Comparison of ENCODE assay signal across 7 cellular contexts in the genomic region with DNA sequence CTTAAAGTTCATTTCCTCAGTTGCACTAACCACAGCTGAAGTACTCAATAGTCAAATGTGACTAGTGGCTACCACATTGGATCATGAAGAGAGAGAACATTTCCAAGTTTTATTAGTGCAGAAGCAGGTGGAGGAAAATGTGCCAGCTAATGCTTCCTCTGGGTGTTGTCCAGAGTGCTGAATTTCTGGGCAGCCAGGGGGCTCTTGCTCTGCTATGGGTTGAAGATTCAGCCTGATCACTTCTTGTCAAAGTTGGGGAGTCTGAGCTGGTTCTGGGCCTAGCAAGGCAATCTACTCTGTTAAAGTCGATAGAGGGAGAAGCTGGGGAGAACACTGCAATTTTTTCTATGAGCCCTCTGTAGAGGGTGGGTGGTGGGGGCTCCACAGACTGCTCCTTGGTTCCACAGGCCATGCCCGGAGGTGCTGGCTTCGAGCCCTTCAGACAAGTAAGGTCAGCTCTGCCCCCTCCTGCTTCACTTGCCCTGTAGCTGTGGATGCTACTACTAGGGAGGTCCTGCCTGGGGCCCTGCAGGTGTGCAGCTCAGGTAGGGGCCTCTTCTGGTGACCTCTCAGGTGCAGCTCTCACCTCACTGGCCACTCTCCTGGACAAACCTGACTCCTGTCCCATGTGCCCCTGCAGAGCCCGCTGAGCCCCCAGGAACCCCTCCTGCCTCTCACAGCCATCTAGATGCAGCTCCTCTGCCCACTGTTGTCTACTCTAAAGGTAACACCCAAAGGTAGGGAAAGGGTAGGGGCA. TPM values are rescaled to one million over a fixed set of nuclear protein-coding genes. Genes with fewer than 3 reads are reported as not detected.
DNase-seq lines count a peak whose midpoint lies in the region; ATAC-seq and TF ChIP-seq lines count a peak whose summit lies in the region.
"Had no signal": no experiment of that assay in that cellular context is flagged by ENCODE, and none has a peak within 500 bp of the region (broad histone marks: within the 10 kb centered on the region; RNA-seq: fewer than 3 reads in every experiment).

No MANE protein-coding gene starts in this region.

- CTCF ChIA-PET in PC-9 (lab: Charles Lee): interaction anchor here (0.6 to 1.5 kb wide), 5 partner anchors 13 to 167 kb away, joined by 3 to 7 read pairs (median 4); no protein-coding TSS in a partner anchor

- no peak for TF ChIP-seq CTCF in PC-9 (conservative IDR thresholded peaks at IDR 0.05)
- no peak for TF ChIP-seq CTCF in liver (IDR thresholded peaks at IDR 0.05; ENCODE audit: low read depth, low read length, missing input control)

- BruUV-seq in PC-9 (replicated peaks; lab: Mats Ljungman, UMichigan): no TSS peak

- POLR2A ChIA-PET in PC-9 (lab: Charles Lee; ENCODE audit: unreplicated experiment): interaction anchor here (0.5 to 0.6 kb wide), 5 partner anchors 59 to 234 kb away, joined by 3 to 18 read pairs (median 3); no protein-coding TSS in a partner anchor

- H3K36me3 ChIP-seq in PC-9 (ENCODE audit: low read depth): peaks cover 32% of the 10 kb centered on the region
- H3K36me3 ChIP-seq in liver (ENCODE audit: control insufficient read depth in 4 of 4, insufficient read depth in 3 of 4, low read depth in 1 of 4, low read length in 3 of 4): peaks cover 5 to 30% (median 20%) of the 10 kb centered on the region in 4 donors

- H4K20me1 ChIP-seq in PC-9 (ENCODE audit: insufficient read depth): peaks cover 20% of the 10 kb centered on the region

- peaks cover 6% of the 10 kb centered on the region; the same call in 1 of the 2 replicates for H3K79me2 ChIP-seq in PC-9 (ENCODE audit: low read depth)

- ATAC-seq in HG02840 (IDR thresholded peaks at IDR 0.05; ENCODE audit: low FRiP score, unreplicated experiment): no peak
- ATAC-seq in GM18498 (IDR thresholded peaks at IDR 0.05; ENCODE audit: unreplicated experiment): no peak

- intact Hi-C loops in PC-9 (cut with micrococcal nuclease; ENCODE audit: unreplicated experiment): loop anchor here (2.0 to 5.0 kb wide), 4 partner anchors 54 to 223 kb away; partner anchors contain the start of genes ABCC5 and ABCF3

- no peak overlapping the region for H3K9ac ChIP-seq in liver (ENCODE audit: low read depth in 1 of 2, low read length in 2 of 2)
- H3K9ac ChIP-seq: KMS-11 had no signal

- H3K4me1 ChIP-seq in PC-9 (replicated peaks; ENCODE audit: insufficient read depth) (0 out of 2 replicates have a peak, but pooled peaks cover 7% of the 10 kb centered on the region), liver (ENCODE audit: control insufficient read depth in 4 of 4, insufficient read depth in 4 of 4, low read length in 3 of 4) (peaks cover 9 to 19% (median 15%) of the 10 kb centered on the region in 4 donors)

- no peaks in the 10 kb centered on the region for H3K9me3 ChIP-seq in PC-9 (ENCODE audit: insufficient read depth, low read depth)
- no peaks in the 10 kb centered on the region for H3K9me3 ChIP-seq in liver (ENCODE audit: control insufficient read depth in 4 of 4, low read length in 3 of 4)

- no peaks in the 10 kb centered on the region for H3K9me2 ChIP-seq in PC-9 (ENCODE audit: insufficient read depth)

- 78% methylated on average over 4 of the region's 4 CpGs for WGBS in liver

- peak in 1 of 2 experiments; percentile 35 for DNase-seq in PC-9

- peaks cover 36% of the 10 kb centered on the region for H3F3A ChIP-seq in PC-9 (ENCODE audit: insufficient read depth, low read depth)

- H3K27ac ChIP-seq in PC-9: no peak overlapping the region
- no peak overlapping the region for H3K27ac ChIP-seq in liver (ENCODE audit: low read depth in 1 of 2, low read length in 2 of 2)
- H3K27ac ChIP-seq: coronary artery, KMS-11 had no signal

- peak overlapping the region; percentile 51; the same call in 1 of the 2 replicates for H3K4me2 ChIP-seq in PC-9
- H3K4me2 ChIP-seq: KMS-11 had no signal

- H3K4me3 ChIP-seq in PC-9: no peak overlapping the region
- no peak overlapping the region for H3K4me3 ChIP-seq in liver (ENCODE audit: low read depth in 1 of 3, low read length in 3 of 3)
- H3K4me3 ChIP-seq: coronary artery had no signal

- no peak for TF ChIP-seq RAD21 in liver (IDR thresholded peaks at IDR 0.05)

- H2AFZ ChIP-seq in PC-9: no peak overlapping the region

- H3K27me3 ChIP-seq in PC-9 (ENCODE audit: insufficient read depth, low read depth) (no peaks in the 10 kb centered on the region), liver (ENCODE audit: control insufficient read depth in 4 of 4, insufficient read depth in 4 of 4, low read length in 3 of 4) (no peaks in the 10 kb centered on the region)

TF ChIP-seq in liver, 16 proteins besides CTCF, POLR2A, EP300 and RAD21:
- TF ChIP-seq YY1 (IDR thresholded peaks at IDR 0.05) (no peak), REST (IDR thresholded peaks at IDR 0.05) (peak; percentile 98)

RNA-seq across cellular contexts. Expression of gene ALG3, which starts 8.2 kb away (rescaled TPM):
- total RNA-seq in PC-9 (2021) (81.1 and 95.1 TPM in 2 replicates), liver (10 to 100 TPM; 27.7 to 64.5 TPM)
- polyA plus RNA-seq in liver: 10 to 100 TPM; 64.4 to 78.6 TPM

RNA-seq across cellular contexts. Expression of gene EEF1AKMT4, which starts 8.9 kb away (rescaled TPM):
- 11.7 and 12.1 TPM in 2 replicates for total RNA-seq in PC-9 (2021)
- 10 to 100 TPM in 1 of 2 donors, 1 to 10 TPM in 1; 2.1 to 11.0 TPM for total RNA-seq in liver
- polyA plus RNA-seq in liver: 10 to 100 TPM; 10.6 to 13.9 TPM

RNA-seq across cellular contexts. Expression of gene VWA5B2, which starts 11.2 kb away (rescaled TPM):
- total RNA-seq in PC-9 (2021): 0.53 and 0.76 TPM in 2 replicates
- under 1 TPM; under 0.01 to 0.14 TPM for total RNA-seq in liver
- under 1 TPM in 1 of 2 donors, not detected in 1; 0.08 TPM for polyA plus RNA-seq in liver
- total RNA-seq: T-helper 2 cell treated with Interferon-gamma antibody and Interleukin-4, amounts not matched to agents 100 ng/mL and 5 ng/mL, for 36 hours had no signal

RNA-seq across cellular contexts. Expression of gene CAMK2N2, which starts 20.8 kb away (rescaled TPM):
- total RNA-seq in PC-9 (2021) (2.2 and 2.6 TPM in 2 replicates), liver (not detected)
- under 1 TPM in 1 of 2 donors, not detected in 1; 0.61 TPM for polyA plus RNA-seq in liver

RNA-seq across cellular contexts. Expression of gene ECE2, which starts 35.3 kb away (rescaled TPM):
- total RNA-seq in PC-9 (2021) (not detected in 2 replicates), liver (not detected)
- polyA plus RNA-seq in liver: not detected
- total RNA-seq: T-helper 2 cell treated with Interferon-gamma antibody and Interleukin-4, amounts not matched to agents 100 ng/mL and 5 ng/mL, for 36 hours had no signal
